In the genomic region with DNA sequence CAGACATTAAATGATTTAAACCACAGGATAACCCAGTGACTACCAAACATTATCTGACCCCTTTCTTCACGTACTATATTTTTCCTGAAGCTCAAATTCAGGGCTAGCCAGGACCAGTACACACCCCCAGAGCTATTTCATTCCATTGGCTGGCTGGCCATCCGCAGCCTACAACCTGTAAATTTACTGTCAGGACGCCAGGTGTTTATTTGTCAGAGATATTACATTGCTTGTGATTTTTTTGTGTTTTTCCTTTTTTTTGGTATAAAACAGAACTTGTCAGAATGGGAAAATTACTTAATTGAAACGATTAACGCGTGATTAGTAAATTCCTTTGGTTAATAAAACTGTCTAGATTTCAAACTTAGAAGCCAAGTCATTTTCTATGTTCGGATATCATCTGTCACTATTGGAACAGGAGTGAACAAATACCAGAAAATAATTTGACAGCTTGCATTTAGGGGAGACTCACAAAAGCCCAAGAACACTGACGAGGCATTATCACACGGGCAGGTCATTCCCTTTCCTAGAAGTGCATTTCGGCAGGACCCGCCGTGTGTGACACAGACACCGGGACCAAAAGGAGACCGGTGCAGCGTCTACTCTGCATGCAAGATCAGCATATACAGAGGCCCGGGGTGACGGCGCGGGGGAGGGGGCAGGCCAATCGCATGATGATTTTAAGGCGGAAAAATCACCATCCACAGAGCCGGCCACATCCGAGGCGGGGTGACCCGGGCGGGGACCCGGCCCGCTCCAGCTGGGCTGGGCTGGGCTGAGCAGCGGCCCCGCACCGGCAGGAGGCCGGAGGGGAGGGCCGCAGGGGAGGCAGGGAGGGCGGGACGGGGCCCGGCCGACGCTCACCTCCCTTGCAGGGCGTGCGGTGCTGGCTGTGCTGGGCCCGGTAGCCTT, we compare ENCODE assay signal across 1 cellular context.
TF ChIP-seq lines count a peak whose summit lies in the region.

No MANE protein-coding gene starts in this region.

TF ChIP-seq in GM12878, 131 proteins besides CTCF, POLR2A, EP300 and RAD21 (continued from another document):
- TF ChIP-seq EGR1 (IDR thresholded peaks at IDR 0.05; ENCODE audit: borderline replicate concordance in 1 of 2, low read depth in 2 of 2, low read length in 2 of 2) = peak in 1 of 2 experiments; percentile 63; a peak in 1 of 3 replicates
- TF ChIP-seq, protein P1, sequence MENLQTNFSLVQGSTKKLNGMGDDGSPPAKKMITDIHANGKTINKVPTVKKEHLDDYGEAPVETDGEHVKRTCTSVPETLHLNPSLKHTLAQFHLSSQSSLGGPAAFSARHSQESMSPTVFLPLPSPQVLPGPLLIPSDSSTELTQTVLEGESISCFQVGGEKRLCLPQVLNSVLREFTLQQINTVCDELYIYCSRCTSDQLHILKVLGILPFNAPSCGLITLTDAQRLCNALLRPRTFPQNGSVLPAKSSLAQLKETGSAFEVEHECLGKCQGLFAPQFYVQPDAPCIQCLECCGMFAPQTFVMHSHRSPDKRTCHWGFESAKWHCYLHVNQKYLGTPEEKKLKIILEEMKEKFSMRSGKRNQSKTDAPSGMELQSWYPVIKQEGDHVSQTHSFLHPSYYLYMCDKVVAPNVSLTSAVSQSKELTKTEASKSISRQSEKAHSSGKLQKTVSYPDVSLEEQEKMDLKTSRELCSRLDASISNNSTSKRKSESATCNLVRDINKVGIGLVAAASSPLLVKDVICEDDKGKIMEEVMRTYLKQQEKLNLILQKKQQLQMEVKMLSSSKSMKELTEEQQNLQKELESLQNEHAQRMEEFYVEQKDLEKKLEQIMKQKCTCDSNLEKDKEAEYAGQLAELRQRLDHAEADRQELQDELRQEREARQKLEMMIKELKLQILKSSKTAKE (IDR thresholded peaks at IDR 0.05; ENCODE audit: low read depth, poor library complexity, severe bottlenecking) = no peak
- TF ChIP-seq POU2F2 (IDR thresholded peaks at IDR 0.05; ENCODE audit: borderline replicate concordance, low read depth, low read length) = peak; percentile 57; the same call in 1 of the 3 replicates
- peak; percentile 51 for TF ChIP-seq CREM (IDR thresholded peaks at IDR 0.05; ENCODE audit: low read depth)
- peak; percentile 28; the same call in 1 of the 2 replicates for TF ChIP-seq BACH1 (IDR thresholded peaks at IDR 0.05; ENCODE audit: borderline replicate concordance)
- TF ChIP-seq BHLHE40 (IDR thresholded peaks at IDR 0.05; ENCODE audit: borderline replicate concordance in 1 of 2, low read depth in 2 of 2, low read length in 1 of 2) = 0 out of 4 replicates have a peak, but pooled peaks of 1 of the 2 experiments have one; percentile 9
- 0 out of 2 replicates have a peak, but pooled peaks have one; percentile 22 for TF ChIP-seq CREB1 (IDR thresholded peaks at IDR 0.05; ENCODE audit: low read depth)
- 0 out of 2 replicates have a peak, but pooled peaks have one; percentile 18 for TF ChIP-seq CHD2 (IDR thresholded peaks at IDR 0.05; ENCODE audit: borderline replicate concordance, low read depth, low read length)
